9 cellular contexts compared by ENCODE assay signal in the genomic region with DNA sequence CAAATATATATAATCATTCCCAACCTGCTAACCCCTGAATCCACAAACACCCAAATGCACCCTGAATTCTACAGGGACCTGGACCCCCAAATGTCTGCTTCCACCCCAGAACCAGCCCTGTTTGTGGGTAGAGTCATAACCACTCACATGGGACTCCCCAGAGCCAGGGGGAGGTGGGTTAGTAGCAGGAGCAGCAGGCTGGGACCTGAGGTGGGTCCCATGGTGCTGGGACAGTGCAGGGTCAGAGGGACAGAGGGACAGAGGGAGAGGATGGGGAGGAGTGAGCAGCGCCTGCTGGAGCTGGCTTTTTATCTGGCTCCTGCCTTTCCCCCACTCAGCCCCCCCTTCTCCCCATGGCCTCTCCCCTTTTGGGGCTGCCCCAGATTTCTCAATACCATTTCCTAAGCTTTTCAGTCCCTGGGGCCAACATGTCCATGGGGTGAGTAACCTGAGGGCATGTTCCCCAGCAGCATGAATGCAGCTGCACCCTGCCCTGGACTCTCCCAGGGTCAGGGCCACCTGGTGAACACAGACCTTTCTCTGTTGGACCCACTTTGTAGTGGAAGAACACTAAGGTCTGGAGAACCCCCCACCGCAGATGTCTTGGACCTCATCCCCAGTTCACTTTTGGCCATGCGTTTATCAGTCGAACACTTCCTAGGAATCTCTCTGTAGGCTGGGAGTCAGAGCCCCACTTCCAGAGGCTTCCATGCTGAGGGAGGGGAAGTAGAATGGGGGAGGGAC. TPM values are rescaled to one million over a fixed set of nuclear protein-coding genes. Genes with fewer than 3 reads are reported as not detected.
DNase-seq lines count a peak whose midpoint lies in the region; ATAC-seq, FAIRE-seq and TF ChIP-seq lines count a peak whose summit lies in the region.
"Had no signal": no experiment of that assay in that cellular context is flagged by ENCODE, and none has a peak within 500 bp of the region (broad histone marks: within the 10 kb centered on the region; RNA-seq: fewer than 3 reads in every experiment).

A gene (minus strand): TSS at position 282 of the 744 bp plus-strand sequence. CDS start 61 bp downstream, at position 221.

- no peak for FAIRE-seq in GM19239 (lab: Jason Lieb, UNC)

- ATAC-seq in omental fat pad (ENCODE audit: low FRiP score) (peak; percentile 72), GM19467 (IDR thresholded peaks at IDR 0.05; ENCODE audit: unreplicated experiment) (no peak)

- no peaks in the 10 kb centered on the region for H3K36me3 ChIP-seq in BLaER1
- H3K36me3 ChIP-seq in OCI-LY3 (replicated peaks; ENCODE audit: low read depth, low read length) = no peaks in the 10 kb centered on the region

- TF ChIP-seq CTCF in OCI-LY3 (IDR thresholded peaks at IDR 0.05; ENCODE audit: low read depth, low read length) = no peak
- no peak for TF ChIP-seq CTCF in fibroblast of pulmonary artery (IDR thresholded peaks at IDR 0.05; ENCODE audit: low read length, missing control alignments)
- no peak for TF ChIP-seq CTCF in omental fat pad (IDR thresholded peaks at IDR 0.05)

- H3K79me2 ChIP-seq in OCI-LY3 (ENCODE audit: low read length) = no peaks in the 10 kb centered on the region

- H3K27ac ChIP-seq in BLaER1 (no peak within 1 kb of the TSS), OCI-LY3 (ENCODE audit: low read length) (no peak within 1 kb of the TSS)

- DNase-seq in fibroblast of pulmonary artery (ENCODE audit: low read depth) (peak; percentile 94), omental fat pad (ENCODE audit: low spot score) (peak; percentile 47), GM19239 (ENCODE audit: insufficient read length, low spot score) (no peak), cerebellar cortex (ENCODE audit: low spot score) (no peak)
- no peak for DNase-seq in activated naive CD4-positive, alpha-beta T cell treated with anti-CD3 and anti-CD28 coated beads, Interleukin-2, amount 50 U/mL, for 16 hours
- DNase-seq: activated T-cell treated with anti-CD3 and anti-CD28 coated beads for 4 hours had no signal

- H3K27me3 ChIP-seq in BLaER1 (no peaks in the 10 kb centered on the region), OCI-LY3 (ENCODE audit: low read depth, low read length) (0 out of 2 replicates have a peak, but pooled peaks cover 4% of the 10 kb centered on the region)

- H3K4me3 ChIP-seq in BLaER1 (no peak within 1 kb of the TSS), OCI-LY3 (ENCODE audit: low read length) (peak within 1 kb of the TSS; percentile 54), fibroblast of pulmonary artery (replicated peaks; ENCODE audit: low read depth, low read length) (peak within 1 kb of the TSS; percentile 94)

- H3K9me3 ChIP-seq in BLaER1 (no peaks in the 10 kb centered on the region), OCI-LY3 (ENCODE audit: insufficient read depth, low read length) (no peaks in the 10 kb centered on the region)

- H4K20me1 ChIP-seq in BLaER1 (no peaks in the 10 kb centered on the region), OCI-LY3 (ENCODE audit: insufficient read depth, low read length) (no peaks in the 10 kb centered on the region)

- H3K4me2 ChIP-seq in BLaER1 = peak within 1 kb of the TSS; percentile 74
- H3K4me2 ChIP-seq in OCI-LY3 (ENCODE audit: low read length) = peak within 1 kb of the TSS; percentile 55

- 0 out of 2 replicates have a peak within 1 kb of the TSS, but pooled peaks have one; percentile 63 for H2AFZ ChIP-seq in OCI-LY3 (ENCODE audit: low read depth, low read length)

- no peak within 1 kb of the TSS for H3K9ac ChIP-seq in BLaER1
- peak within 1 kb of the TSS; percentile 25; the same call in 1 of the 2 replicates for H3K9ac ChIP-seq in OCI-LY3 (ENCODE audit: low read length)

- H3K4me1 ChIP-seq in BLaER1 = peaks cover 55% of the 10 kb centered on the region
- H3K4me1 ChIP-seq in OCI-LY3 (ENCODE audit: low read length) = peaks cover 31% of the 10 kb centered on the region

RNA-seq across cellular contexts. Expression of the gene that starts here (rescaled TPM):
- total RNA-seq in omental fat pad = 1,000 to 10,000 TPM; 1,035 to 6,271 (median 2,305) TPM

Comparison
In these comparisons a context has a peak if more than half of its experiments do, and no peak if none do; other contexts are left out.
1. DNase-seq: peak in fibroblast of pulmonary artery (single experiment) and omental fat pad (single experiment); none in GM19239 (single experiment), cerebellar cortex (single experiment) and activated naive CD4-positive, alpha-beta T cell treated with anti-CD3 and anti-CD28 coated beads, Interleukin-2, amount 50 U/mL, for 16 hours (single experiment).